ENCODE assay signal across 12 cellular contexts in genomic region chr10:26528715-26529393, GRCh38.
DNase-seq lines count a peak whose midpoint lies in the region; ATAC-seq and TF ChIP-seq lines count a peak whose summit lies in the region.
"Had no signal": no experiment of that assay in that cellular context is flagged by ENCODE, and none has a peak within 500 bp of the region (broad histone marks: within the 10 kb centered on the region; RNA-seq: fewer than 3 reads in every experiment).

No MANE protein-coding gene starts in this region.

- TF ChIP-seq CTCF in CD14-positive monocyte (IDR thresholded peaks at IDR 0.05) (no peak), breast epithelium (IDR thresholded peaks at IDR 0.05) (no peak), A673 (conservative IDR thresholded peaks at IDR 0.05; ENCODE audit: low read depth, low read length) (no peak)

- H3K27me3 Mint-ChIP-seq in CD14-positive monocyte (ENCODE audit: low read depth in 3 of 3): no peaks in the 10 kb centered on the region

- peaks cover 0 to 1% (median 0%) of the 10 kb centered on the region in 7 donors for H3K9me3 Mint-ChIP-seq in CD14-positive monocyte
- H3K9me3 Mint-ChIP-seq: HFFc6 had no signal

- H3K27ac ChIP-seq in breast epithelium (no peak overlapping the region), A673 (ENCODE audit: low read depth, low read length, poor library complexity, severe bottlenecking) (no peak overlapping the region)

- H3K4me3 ChIP-seq in breast epithelium (no peak overlapping the region), A673 (ENCODE audit: low read depth, low read length, poor library complexity, severe bottlenecking) (no peak overlapping the region)

- H3K27me3 ChIP-seq in breast epithelium (no peaks in the 10 kb centered on the region), A673 (replicated peaks; ENCODE audit: insufficient read depth, low read depth, low read length, poor library complexity) (no peaks in the 10 kb centered on the region)

- DNase-seq in CD14-positive monocyte (ENCODE audit: low spot score) (no peak), OCI-M2 (lab: John Stamatoyannopoulos, UW; ENCODE audit: unreplicated experiment) (no peak), breast epithelium (ENCODE audit: low spot score in 2 of 2) (no peak), A673 (ENCODE audit: low spot score) (no peak), Right ventricle myocardium superior (no peak)
- DNase-seq: HFFc6, NCI-H345, right cardiac atrium, SHP77 treated with DMSO at 0.1 percent for 48 hours had no signal

- H3K36me3 ChIP-seq in breast epithelium (no peaks in the 10 kb centered on the region), A673 (ENCODE audit: insufficient read depth, low read length, poor library complexity, severe bottlenecking) (no peaks in the 10 kb centered on the region)

- peak; percentile 88 for ATAC-seq in GM18868 (IDR thresholded peaks at IDR 0.05; ENCODE audit: unreplicated experiment)
- ATAC-seq in HG02571 (IDR thresholded peaks at IDR 0.05; ENCODE audit: unreplicated experiment): peak; percentile 52
- ATAC-seq in HG03565 (IDR thresholded peaks at IDR 0.05; ENCODE audit: unreplicated experiment): peak; percentile 65
- no peak for ATAC-seq in Right ventricle myocardium superior (ENCODE audit: poor library complexity)
- ATAC-seq: right cardiac atrium had no signal

- H3K27ac Mint-ChIP-seq in CD14-positive monocyte: peak overlapping the region; percentile 75 to 86 (median 82)
- H3K27ac Mint-ChIP-seq: HFFc6 had no signal

- H3K36me3 Mint-ChIP-seq in CD14-positive monocyte: peaks cover 51 to 87% of the 10 kb centered on the region in 2 donors

- H3K4me3 Mint-ChIP-seq in CD14-positive monocyte: peak overlapping the region in 1 of 2 donors; percentile 21
- H3K4me3 Mint-ChIP-seq: HFFc6 had no signal

- H3K4me1 ChIP-seq in breast epithelium (no peaks in the 10 kb centered on the region), A673 (ENCODE audit: insufficient read depth, low read length, poor library complexity, severe bottlenecking) (no peaks in the 10 kb centered on the region)

- POLR2A ChIA-PET in A673 (lab: Charles Lee; ENCODE audit: low non-redundant PET): no interaction called here

- TF ChIP-seq POLR2A in breast epithelium (IDR thresholded peaks at IDR 0.05): no peak

- H3K9me3 ChIP-seq in breast epithelium: no peaks in the 10 kb centered on the region
- H3K9me3 ChIP-seq in A673 (ENCODE audit: low read depth, low read length, poor library complexity, severe bottlenecking): no peaks in the 10 kb centered on the region

- no TSS peak for BruUV-seq in A673 (replicated peaks; lab: Mats Ljungman, UMichigan)

- peaks cover 46% of the 10 kb centered on the region for H3K4me1 Mint-ChIP-seq in CD14-positive monocyte

- intact Hi-C loops in CD14-positive monocyte (cut with micrococcal nuclease) (no loop called here), breast epithelium (cut with DNase I; ENCODE audit: low total_unique reads) (no loop called here), A673 (cut with micrococcal nuclease; ENCODE audit: unreplicated experiment) (no loop called here), Right ventricle myocardium superior (cut with DNase I) (no loop called here)

- CTCF ChIA-PET in A673 (lab: Charles Lee): no interaction called here
